ENCODE assay signal across 25 cellular contexts in genomic region chr3:127339943-127340861, GRCh38. TPM values are rescaled to one million over a fixed set of nuclear protein-coding genes. Genes with fewer than 3 reads are reported as not detected.
DNase-seq lines count a peak whose midpoint lies in the region; ATAC-seq and TF ChIP-seq lines count a peak whose summit lies in the region.
"Had no signal": no experiment of that assay in that cellular context is flagged by ENCODE, and none has a peak within 500 bp of the region (broad histone marks: within the 10 kb centered on the region; RNA-seq: fewer than 3 reads in every experiment).

No MANE protein-coding gene starts in this region.

- TF ChIP-seq CTCF in osteocyte (IDR thresholded peaks at IDR 0.05) (no peak), gastrocnemius medialis (IDR thresholded peaks at IDR 0.05 in 4 of 5, conservative IDR thresholded peaks at IDR 0.05 in 1 of 5) (no peak)

- DNase-seq in ELF-1 (ENCODE audit: low read depth, low spot score) = peak; percentile 20
- DNase-seq in NCI-H2171 treated with DMSO at 0.1 percent for 48 hours (lab: John Stamatoyannopoulos, UW) = peak; percentile 93
- peak; percentile 14 for DNase-seq in cerebellar cortex (ENCODE audit: low spot score)
- peak; percentile 82 for DNase-seq in osteocyte (ENCODE audit: extremely low spot score, unreplicated experiment)
- DNase-seq in NCI-H2227 treated with DMSO at 0.1 percent for 48 hours (lab: John Stamatoyannopoulos, UW) = no peak
- DNase-seq in gastrocnemius medialis = no peak
- no peak for DNase-seq in amniotic stem cell (lab: John Stamatoyannopoulos, UW)
- DNase-seq: ACHN; activated CD8-positive, alpha-beta T cell treated with anti-CD3 and anti-CD28 coated beads for 36 hours; activated naive CD4-positive, alpha-beta T cell treated with Interleukin-2 at 50 U/mL for 16 hours; activated T-cell treated with anti-CD3 and anti-CD28 coated beads, Interleukin-2, amount 50 U/mL, for 1 hour; mammary epithelial cell; NCI-H1436; ovary; sigmoid colon; T-helper 9 cell; uterus had no signal

- no peaks in the 10 kb centered on the region for H3K4me1 ChIP-seq in gastrocnemius medialis
- H3K4me1 ChIP-seq: uterus had no signal

- H3K27ac Mint-ChIP-seq in osteocyte (ENCODE audit: unreplicated experiment) = no peak overlapping the region
- H3K27ac Mint-ChIP-seq: activated CD8-positive, alpha-beta T cell treated with anti-CD3 and anti-CD28 coated beads for 36 hours; stimulated activated memory B cell treated with anti-CD40 and anti-IgM and Interleukin-4, amounts not matched to agents 10 μg/mL and 1 μg/mL and 100 μg/mL, for 72 hours had no signal

- in situ Hi-C loops in gastrocnemius medialis (cut with MboI; ENCODE audit: low sequenced_read_pairs in 4 of 4) = no loop called here

- no peak for ATAC-seq in GM19467 (IDR thresholded peaks at IDR 0.05; ENCODE audit: unreplicated experiment)
- no peak for ATAC-seq in gastrocnemius medialis
- ATAC-seq: activated CD4-positive, CD25-positive, alpha-beta regulatory T cell treated with anti-CD3 and anti-CD28 coated beads, Interleukin-2, amount 50 U/mL, for 24 hours; activated CD8-positive, alpha-beta T cell treated with anti-CD3 and anti-CD28 coated beads for 36 hours; gastroesophageal sphincter; stimulated activated memory B cell treated with anti-CD40 and anti-IgM and Interleukin-4, amounts not matched to agents 10 μg/mL and 1 μg/mL and 100 μg/mL, for 72 hours had no signal

- intact Hi-C loops in gastrocnemius medialis (cut with DNase I; ENCODE audit: low total_unique reads) = no loop called here

- H3K36me3 ChIP-seq in gastrocnemius medialis = no peaks in the 10 kb centered on the region
- H3K36me3 ChIP-seq: gastroesophageal sphincter, ovary, sigmoid colon, uterus had no signal

- no peak overlapping the region for H3K4me3 Mint-ChIP-seq in osteocyte (ENCODE audit: unreplicated experiment)
- H3K4me3 Mint-ChIP-seq: activated CD8-positive, alpha-beta T cell treated with anti-CD3 and anti-CD28 coated beads for 36 hours; stimulated activated memory B cell treated with anti-CD40 and anti-IgM and Interleukin-4, amounts not matched to agents 10 μg/mL and 1 μg/mL and 100 μg/mL, for 72 hours had no signal

- H3K27me3 Mint-ChIP-seq in osteocyte (ENCODE audit: unreplicated experiment) = no peaks in the 10 kb centered on the region

- no peaks in the 10 kb centered on the region for H3K4me1 Mint-ChIP-seq in osteocyte (ENCODE audit: unreplicated experiment)
- H3K4me1 Mint-ChIP-seq: stimulated activated memory B cell treated with anti-CD40 and anti-IgM and Interleukin-4, amounts not matched to agents 10 μg/mL and 1 μg/mL and 100 μg/mL, for 72 hours had no signal

- no peak overlapping the region for H3K27ac ChIP-seq in gastrocnemius medialis
- H3K27ac ChIP-seq: gastroesophageal sphincter, ovary, sigmoid colon, uterus had no signal

- H3K4me3 ChIP-seq in gastrocnemius medialis = no peak overlapping the region
- H3K4me3 ChIP-seq: gastroesophageal sphincter, ovary, sigmoid colon, uterus had no signal

- peaks cover 29 to 42% (median 35%) of the 10 kb centered on the region in 3 donors for H3K27me3 ChIP-seq in gastrocnemius medialis
- H3K27me3 ChIP-seq: ovary had no signal

- no peaks in the 10 kb centered on the region for H3K36me3 Mint-ChIP-seq in osteocyte (ENCODE audit: unreplicated experiment)
- H3K36me3 Mint-ChIP-seq: stimulated activated memory B cell treated with anti-CD40 and anti-IgM and Interleukin-4, amounts not matched to agents 10 μg/mL and 1 μg/mL and 100 μg/mL, for 72 hours had no signal

- no peak for TF ChIP-seq POLR2A in gastrocnemius medialis (IDR thresholded peaks at IDR 0.05)

- no peaks in the 10 kb centered on the region for H3K9me3 Mint-ChIP-seq in osteocyte (ENCODE audit: unreplicated experiment)

- no peaks in the 10 kb centered on the region for H3K9me3 ChIP-seq in gastrocnemius medialis
- H3K9me3 ChIP-seq: gastroesophageal sphincter, ovary, sigmoid colon, uterus had no signal

RNA-seq across cellular contexts. Expression of gene PRR20G, which starts 52.4 kb away (rescaled TPM):
- total RNA-seq in osteocyte (not detected in 2 replicates), gastrocnemius medialis (not detected)
- total RNA-seq: activated CD8-positive, alpha-beta T cell treated with anti-CD3 and anti-CD28 coated beads for 36 hours; dermis microvascular lymphatic vessel endothelial cell; epithelial cell of proximal tubule; gastroesophageal sphincter; mammary epithelial cell; ovary; RPMI7951; sigmoid colon; temporal lobe; uterus had no signal

Comparison
In these comparisons a context has a peak if more than half of its experiments do, and no peak if none do; other contexts are left out.
1. DNase-seq: peak in ELF-1 (single experiment), NCI-H2171 treated with DMSO at 0.1 percent for 48 hours (single experiment), cerebellar cortex (single experiment) and osteocyte (single experiment); none in NCI-H2227 treated with DMSO at 0.1 percent for 48 hours (single experiment), gastrocnemius medialis (0 of 2) and amniotic stem cell (single experiment).